In genomic region chr12:103105971-103106597, GRCh38 we compare ENCODE assay signal across 15 cellular contexts.
DNase-seq lines count a peak whose midpoint lies in the region; ATAC-seq and TF ChIP-seq lines count a peak whose summit lies in the region.
"Had no signal": no experiment of that assay in that cellular context is flagged by ENCODE, and none has a peak within 500 bp of the region (broad histone marks: within the 10 kb centered on the region; RNA-seq: fewer than 3 reads in every experiment).

No MANE protein-coding gene starts in this region.

- ATAC-seq in GM18517 (IDR thresholded peaks at IDR 0.05; ENCODE audit: unreplicated experiment) (peak; percentile 65), GM21367 (IDR thresholded peaks at IDR 0.05; ENCODE audit: unreplicated experiment) (peak; percentile 52), HG02884 (IDR thresholded peaks at IDR 0.05; ENCODE audit: unreplicated experiment) (peak; percentile 50), HG03520 (IDR thresholded peaks at IDR 0.05; ENCODE audit: unreplicated experiment) (peak; percentile 47), Right ventricle myocardium inferior (no peak)
- ATAC-seq: activated CD8-positive, alpha-beta memory T cell treated with anti-CD3 and anti-CD28 coated beads, Interleukin-2, amount 10 ng/mL, durations not matched to agents 7 days and 5 days; activated naive CD8-positive, alpha-beta T cell treated with anti-CD3 and anti-CD28 coated beads, Interleukin-2, amount 50 U/mL, for 24 hours had no signal

- H3K36me3 ChIP-seq in prostate gland, result no peaks in the 10 kb centered on the region
- H3K36me3 ChIP-seq: colonic mucosa had no signal

- no peaks in the 10 kb centered on the region for H3K4me1 ChIP-seq in prostate gland (replicated peaks)
- H3K4me1 ChIP-seq: colonic mucosa had no signal

- no peak for TF ChIP-seq POLR2A in prostate gland (IDR thresholded peaks at IDR 0.05)

- no peak for DNase-seq in stimulated activated CD8-positive, alpha-beta memory T cell treated with anti-CD3 and anti-CD28 coated beads, Interleukin-4, amount 100 ng/mL, for 48 hours
- no peak for DNase-seq in prostate gland (ENCODE audit: low spot score)
- no peak for DNase-seq in Right ventricle myocardium inferior (ENCODE audit: missing footprints)
- no peak for DNase-seq in NCI-H2107 treated with DMSO at 0.1 percent for 48 hours (lab: John Stamatoyannopoulos, UW; ENCODE audit: unreplicated experiment)
- DNase-seq: activated CD8-positive, alpha-beta memory T cell treated with anti-CD3 and anti-CD28 coated beads, Interleukin-2, amount 10 ng/mL, durations not matched to agents 7 days and 5 days; activated naive CD8-positive, alpha-beta T cell treated with anti-CD3 and anti-CD28 coated beads, Interleukin-2, amount 50 U/mL, for 24 hours; colonic mucosa; DND-41; NCI-H1092; NCI-H524; posterior cingulate gyrus had no signal

- H3K27me3 ChIP-seq in prostate gland (replicated peaks; ENCODE audit: insufficient read depth), result peaks cover 3% of the 10 kb centered on the region
- H3K27me3 ChIP-seq: colonic mucosa had no signal

- H3K9me3 ChIP-seq in prostate gland, result no peaks in the 10 kb centered on the region
- H3K9me3 ChIP-seq: colonic mucosa had no signal

- no peak overlapping the region for H3K4me3 ChIP-seq in prostate gland
- H3K4me3 ChIP-seq: colonic mucosa had no signal

- WGBS in prostate gland, result 100% methylated on average over 2 of the region's 2 CpGs

- intact Hi-C loops in prostate gland (cut with DNase I) (no loop called here), Right ventricle myocardium inferior (cut with DNase I) (no loop called here)

- no peak overlapping the region for H3K27ac ChIP-seq in prostate gland
- H3K27ac ChIP-seq: colonic mucosa had no signal

- TF ChIP-seq CTCF in prostate gland (IDR thresholded peaks at IDR 0.05), result no peak
